In the genomic region with DNA sequence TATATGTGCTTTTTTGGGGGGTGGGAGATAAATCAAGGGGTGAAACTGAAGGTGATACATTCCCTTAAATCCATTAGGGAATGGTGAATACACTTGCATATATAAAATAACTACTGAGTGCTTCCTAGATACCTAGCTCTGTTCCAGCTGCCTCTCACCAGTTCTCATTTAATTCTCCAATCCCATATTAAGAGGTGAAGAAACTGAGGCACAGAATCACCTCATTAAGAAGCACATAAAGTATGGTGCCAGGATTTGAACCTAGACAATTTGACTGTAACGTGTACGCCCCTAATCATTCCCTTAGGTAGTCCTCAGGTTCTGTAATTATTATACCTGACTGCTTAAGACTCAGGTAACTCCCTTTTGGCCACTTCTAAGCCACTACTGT, we compare ENCODE assay signal across 8 cellular contexts. TPM values are rescaled to one million over a fixed set of nuclear protein-coding genes. Genes with fewer than 3 reads are reported as not detected.
DNase-seq lines count a peak whose midpoint lies in the region; ATAC-seq and TF ChIP-seq lines count a peak whose summit lies in the region.

No MANE protein-coding gene starts in this region.

- TF ChIP-seq CTCF in cardiac muscle cell (IDR thresholded peaks at IDR 0.05; ENCODE audit: low read depth, low read length), result no peak
- TF ChIP-seq CTCF in astrocyte of the spinal cord (IDR thresholded peaks at IDR 0.05; ENCODE audit: low read depth, low read length), result no peak
- no peak for TF ChIP-seq CTCF in type B pancreatic cell (conservative IDR thresholded peaks at IDR 0.05)

- no peaks in the 10 kb centered on the region for H3K9me3 ChIP-seq in cardiac muscle cell (ENCODE audit: low read depth)

- in situ Hi-C loops in astrocyte of the spinal cord (cut with HindIII; ENCODE audit: low sequenced_read_pairs), result no loop called here

- peak overlapping the region; percentile 97 for H3K27ac ChIP-seq in cardiac muscle cell

- no peaks in the 10 kb centered on the region for H3K27me3 ChIP-seq in cardiac muscle cell

- H3K9me3 Mint-ChIP-seq in memory B cell (no peaks in the 10 kb centered on the region), type B pancreatic cell (no peaks in the 10 kb centered on the region)

- DNase-seq in cardiac muscle cell (ENCODE audit: low read depth in 1 of 2, low spot score in 1 of 2) (no peak), cardiac septum (ENCODE audit: low spot score) (no peak), astrocyte of the spinal cord (ENCODE audit: low read depth, low spot score) (no peak), memory B cell (ENCODE audit: low spot score in 2 of 2) (no peak), type B pancreatic cell (ENCODE audit: extremely low spot score, unreplicated experiment) (no peak), dedifferentiated amniotic fluid mesenchymal stem cell (ENCODE audit: extremely low spot score) (no peak)
- DNase-seq in stimulated activated CD4-positive, alpha-beta T cell treated with anti-CD3 and anti-CD28 coated beads, Interleukin-2, amount 100 ng/mL, for 48 hours, result no peak
- DNase-seq in activated CD4-positive, alpha-beta T cell treated with anti-CD3 and anti-CD28 coated beads, Interleukin-2, amount 50 U/mL, for 4 hours, result no peak

- H3K4me3 Mint-ChIP-seq in memory B cell (peak overlapping the region; percentile 88), type B pancreatic cell (peak overlapping the region; percentile 89)

- peak overlapping the region; percentile 100 for H3K27ac Mint-ChIP-seq in memory B cell
- peak overlapping the region; percentile 99 for H3K27ac Mint-ChIP-seq in type B pancreatic cell

- H3K4me1 Mint-ChIP-seq in memory B cell (peaks cover 5% of the 10 kb centered on the region), type B pancreatic cell (ENCODE audit: unreplicated experiment) (peaks cover 31% of the 10 kb centered on the region)

- intact Hi-C loops in cardiac septum (cut with DNase I), result loop anchor here (2.0 to 10.0 kb wide), 5 partner anchors 88 to 234 kb away; a partner anchor contains a TSS

- no peaks in the 10 kb centered on the region for H3K36me3 Mint-ChIP-seq in memory B cell
- H3K36me3 Mint-ChIP-seq in type B pancreatic cell, result no peaks in the 10 kb centered on the region

- peaks cover 8% of the 10 kb centered on the region for H3K4me1 ChIP-seq in cardiac muscle cell (ENCODE audit: low read depth)

- H3K4me3 ChIP-seq in cardiac muscle cell, result peak overlapping the region; percentile 59
- peak overlapping the region; percentile 62 for H3K4me3 ChIP-seq in astrocyte of the spinal cord (ENCODE audit: low read depth, low read length)

- no peaks in the 10 kb centered on the region for H3K36me3 ChIP-seq in cardiac muscle cell

- H3K27me3 Mint-ChIP-seq in memory B cell (no peaks in the 10 kb centered on the region), type B pancreatic cell (no peaks in the 10 kb centered on the region)

- ATAC-seq in memory B cell (ENCODE audit: low read depth), result no peak

RNA-seq across cellular contexts. Expression of a gene that starts 1.5 kb away (rescaled TPM):
- total RNA-seq in cardiac muscle cell (5.5 and 8.7 TPM in 2 replicates), cardiac septum (7.2 TPM), type B pancreatic cell (ENCODE audit: low replicate concordance) (9.1 and 11.6 TPM in 2 replicates)
- 10.0 and 10.7 TPM in 2 replicates for polyA plus RNA-seq in cardiac muscle cell

RNA-seq across cellular contexts. Expression of a gene that starts 34.8 kb away (rescaled TPM):
- total RNA-seq in cardiac muscle cell, result not detected in 2 replicates
- polyA plus RNA-seq in cardiac muscle cell, result 0.18 TPM in 1 of 2 replicates, not detected in the other
- 0.22 TPM for total RNA-seq in cardiac septum
- total RNA-seq in type B pancreatic cell (ENCODE audit: low replicate concordance), result 14.5 and 94.1 TPM in 2 replicates

Comparison
In these comparisons a context has a peak if more than half of its experiments do, and no peak if none do; other contexts are left out.
1. RNA of a gene that starts 34.8 kb away (total RNA-seq): 14.5 to 94.1 TPM in type B pancreatic cell; 0.22 TPM in cardiac septum (single experiment) and not detected in cardiac muscle cell; every median in the first group is over 10 times any median in the second.